Comparison of ENCODE assay signal across 8 cellular contexts in the genomic region with DNA sequence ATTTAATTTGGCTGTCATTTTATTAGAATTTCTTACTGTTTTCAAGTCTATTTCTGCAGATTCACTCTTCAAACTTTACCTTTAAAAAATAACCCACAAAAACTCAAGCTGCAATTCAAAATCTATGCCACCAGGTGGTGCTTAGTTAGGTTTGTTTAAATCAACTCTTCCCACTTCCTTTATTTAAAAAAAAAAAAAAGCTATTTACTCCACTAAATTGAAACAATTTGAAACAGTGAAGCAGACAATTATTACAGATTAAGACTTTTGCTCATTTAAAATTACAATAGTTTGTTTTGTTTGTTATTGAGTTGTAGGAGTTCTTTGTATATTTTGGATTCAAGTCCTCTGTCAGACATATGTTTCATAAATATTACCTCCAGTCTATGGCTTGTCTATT.
A peak's percentile ranks its signal among the peaks of the same experiment; 100 is the strongest.
DNase-seq lines count a peak whose midpoint lies in the region; ATAC-seq and TF ChIP-seq lines count a peak whose summit lies in the region.

No MANE protein-coding gene starts in this region.

- CTCF ChIA-PET in mammary epithelial cell (lab: Charles Lee; ENCODE audit: low non-redundant PET) = interaction anchor here (0.6 kb wide), 4 partner anchors 11 to 642 kb away, joined by 3 to 11 read pairs (median 6); no protein-coding TSS in a partner anchor

- H3K9me2 ChIP-seq in MM.1S (replicated peaks; ENCODE audit: insufficient read depth, low read length) (no peaks in the 10 kb centered on the region), neural cell (ENCODE audit: insufficient read depth, low read length) (no peaks in the 10 kb centered on the region)

- TF ChIP-seq CTCF in MM.1S (IDR thresholded peaks at IDR 0.05; ENCODE audit: low read length) (peak; percentile 43), mammary epithelial cell (conservative IDR thresholded peaks at IDR 0.05 in 1 of 2, IDR thresholded peaks at IDR 0.05 in 1 of 2; ENCODE audit: extremely low read depth in 1 of 2, insufficient read depth in 1 of 2, low read depth in 1 of 2, low read length in 2 of 2) (peak; percentile 53 to 57), neural cell (IDR thresholded peaks at IDR 0.05; ENCODE audit: poor library complexity, severe bottlenecking) (peak; percentile 60)

- H2AFZ ChIP-seq in MM.1S (ENCODE audit: low read length) (no peak overlapping the region), mammary epithelial cell (ENCODE audit: low read depth, low read length) (no peak overlapping the region), neural cell (ENCODE audit: low read depth, low read length) (no peak overlapping the region)

- ATAC-seq in GM18498 (IDR thresholded peaks at IDR 0.05; ENCODE audit: unreplicated experiment) = no peak

- in situ Hi-C loops in mammary epithelial cell (cut with MboI; ENCODE audit: low sequenced_read_pairs in 2 of 2) = loop anchor here in 1 of 2 donors (25.0 kb wide), 2 partner anchors 435 to 610 kb away; no protein-coding TSS in a partner anchor

- intact Hi-C loops in mammary epithelial cell (cut with micrococcal nuclease) = loop anchor here (1.0 kb wide), 1 partner anchor 27 kb away; no protein-coding TSS in a partner anchor

- H3K36me3 ChIP-seq in MM.1S (replicated peaks; ENCODE audit: insufficient read depth, low read length) = no peaks in the 10 kb centered on the region
- H3K36me3 ChIP-seq in mammary epithelial cell (ENCODE audit: insufficient read depth, low read length) = no peaks in the 10 kb centered on the region
- H3K36me3 ChIP-seq in neural cell (ENCODE audit: insufficient read depth, low read length) = no peaks in the 10 kb centered on the region

- TF ChIP-seq EP300 in neural cell (conservative IDR thresholded peaks at IDR 0.05; ENCODE audit: poor library complexity, severe bottlenecking) = no peak

- H3F3A ChIP-seq in MM.1S (ENCODE audit: insufficient read depth, low read length) (no peaks in the 10 kb centered on the region), neural cell (ENCODE audit: insufficient read depth, low read length, poor library complexity, severe bottlenecking) (no peaks in the 10 kb centered on the region)

- no TSS peak for BruUV-seq in mammary epithelial cell (replicated peaks; lab: Mats Ljungman, UMichigan)

- TF ChIP-seq RAD21 in neural cell (conservative IDR thresholded peaks at IDR 0.05) = peak; percentile 51

- dilution Hi-C loops in mammary epithelial cell (cut with HindIII; ENCODE audit: low sequenced_read_pairs) = no loop called here

- H3K9ac ChIP-seq in MM.1S (ENCODE audit: low read length) (no peak overlapping the region), mammary epithelial cell (ENCODE audit: insufficient read depth, low read length) (no peak overlapping the region), neural cell (ENCODE audit: low read length) (no peak overlapping the region)

- no peaks in the 10 kb centered on the region for H3K27me3 ChIP-seq in MM.1S (replicated peaks; ENCODE audit: insufficient read depth, low read length)
- H3K27me3 ChIP-seq in mammary epithelial cell (ENCODE audit: insufficient read depth, low read length) = no peaks in the 10 kb centered on the region
- no peaks in the 10 kb centered on the region for H3K27me3 ChIP-seq in neural cell (ENCODE audit: insufficient read depth, low read depth, low read length)

- DNase-seq in NCI-H82 (lab: John Stamatoyannopoulos, UW) (peak; percentile 42), NCI-H82 treated with DMSO at 0.1 percent for 48 hours (lab: John Stamatoyannopoulos, UW; ENCODE audit: unreplicated experiment) (no peak), MM.1S (peak; percentile 57), mammary epithelial cell (peak; percentile 26), putamen (ENCODE audit: low spot score) (no peak), NCI-H2081 treated with DMSO at 0.1 percent for 48 hours (lab: John Stamatoyannopoulos, UW) (no peak)

- no peaks in the 10 kb centered on the region for H3K79me2 ChIP-seq in MM.1S (ENCODE audit: low read length)
- no peaks in the 10 kb centered on the region for H3K79me2 ChIP-seq in mammary epithelial cell (ENCODE audit: insufficient read depth, low read length)
- H3K79me2 ChIP-seq in neural cell (replicated peaks; ENCODE audit: insufficient read depth, low read length) = no peaks in the 10 kb centered on the region

- H3K4me3 ChIP-seq in MM.1S (ENCODE audit: low read length) (no peak overlapping the region), mammary epithelial cell (replicated peaks in 1 of 3; ENCODE audit: insufficient read depth in 1 of 3, low read depth in 2 of 3, low read length in 3 of 3) (no peak overlapping the region), neural cell (ENCODE audit: low read length) (no peak overlapping the region)

- H3K4me2 ChIP-seq in MM.1S (ENCODE audit: low read depth, low read length) (no peak overlapping the region), mammary epithelial cell (ENCODE audit: insufficient read depth, low read depth, low read length) (no peak overlapping the region), neural cell (ENCODE audit: low read length) (no peak overlapping the region)

- H4K20me1 ChIP-seq in MM.1S (ENCODE audit: insufficient read depth, low read length) = no peaks in the 10 kb centered on the region
- no peaks in the 10 kb centered on the region for H4K20me1 ChIP-seq in mammary epithelial cell (ENCODE audit: insufficient read depth, low read length)
- H4K20me1 ChIP-seq in neural cell (ENCODE audit: insufficient read depth) = no peaks in the 10 kb centered on the region

- no peak overlapping the region for H3K27ac ChIP-seq in MM.1S (ENCODE audit: low read length)
- no peak overlapping the region for H3K27ac ChIP-seq in mammary epithelial cell (ENCODE audit: insufficient read depth, low read depth, low read length)
- no peak overlapping the region for H3K27ac ChIP-seq in neural cell (ENCODE audit: low read length)

- H3K9me3 ChIP-seq in MM.1S (replicated peaks; ENCODE audit: insufficient read depth, low read length) = no peaks in the 10 kb centered on the region
- no peaks in the 10 kb centered on the region for H3K9me3 ChIP-seq in mammary epithelial cell (replicated peaks; ENCODE audit: insufficient read depth, low read length)
- no peaks in the 10 kb centered on the region for H3K9me3 ChIP-seq in neural cell (ENCODE audit: low read length)

- no peaks in the 10 kb centered on the region for H3K4me1 ChIP-seq in MM.1S (ENCODE audit: low read length)
- H3K4me1 ChIP-seq in mammary epithelial cell (ENCODE audit: insufficient read depth, low read length) = peaks cover 29% of the 10 kb centered on the region

TF ChIP-seq in neural cell, 6 proteins besides CTCF, POLR2A, EP300 and RAD21:
- TF ChIP-seq EZH2 (IDR thresholded peaks at IDR 0.05; ENCODE audit: borderline replicate concordance, insufficient read depth, low read length, poor library complexity, severe bottlenecking) (no peak), SMC3 (conservative IDR thresholded peaks at IDR 0.05; ENCODE audit: poor library complexity) (peak; percentile 64)

Comparison
In these comparisons a context has a peak if more than half of its experiments do, and no peak if none do; other contexts are left out.
1. DNase-seq: peak in NCI-H82 (single experiment), MM.1S (single experiment) and mammary epithelial cell (single experiment); none in NCI-H82 treated with DMSO at 0.1 percent for 48 hours (single experiment), putamen (single experiment) and NCI-H2081 treated with DMSO at 0.1 percent for 48 hours (single experiment).
2. Peak in every context shown above with its lines, with median percentiles within 50 percentile points of each other: CTCF ChIP-seq.